ENCODE assay signal across 1 cellular context in the genomic region with DNA sequence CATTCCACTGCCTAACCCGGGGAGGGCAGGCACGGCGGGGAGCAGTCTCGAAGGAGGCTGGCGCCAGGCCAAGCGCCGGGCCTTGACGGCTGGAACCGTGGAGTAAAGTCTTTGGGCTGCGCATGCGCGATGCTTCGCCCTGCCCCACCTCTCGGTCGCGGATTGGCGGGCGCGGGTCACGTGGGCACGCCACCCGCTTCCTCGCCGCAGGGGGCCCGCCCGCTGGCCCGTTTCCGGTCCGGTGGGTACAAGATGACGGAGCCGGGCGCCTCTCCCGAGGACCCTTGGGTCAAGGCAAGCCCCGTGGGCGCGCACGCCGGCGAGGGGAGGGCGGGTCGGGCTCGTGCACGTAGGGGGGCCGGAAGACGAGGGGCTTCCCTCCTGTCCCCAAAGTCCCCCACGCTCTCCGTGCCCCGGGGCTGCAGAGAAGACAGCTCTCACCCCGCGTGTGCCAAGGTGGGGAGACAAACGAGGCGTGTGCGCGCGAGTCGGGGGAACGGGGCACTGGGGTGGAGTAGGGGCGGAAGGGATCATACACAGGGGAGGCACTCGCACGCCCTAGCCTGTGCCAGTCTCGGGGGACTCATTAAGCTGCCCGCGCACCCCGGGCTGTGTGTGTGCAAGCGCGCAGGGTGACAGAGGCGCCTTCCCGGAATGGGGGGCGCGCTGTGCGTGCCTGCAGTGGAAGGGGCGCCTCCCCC.
TF ChIP-seq lines count a peak whose summit lies in the region.

A gene with protein sequence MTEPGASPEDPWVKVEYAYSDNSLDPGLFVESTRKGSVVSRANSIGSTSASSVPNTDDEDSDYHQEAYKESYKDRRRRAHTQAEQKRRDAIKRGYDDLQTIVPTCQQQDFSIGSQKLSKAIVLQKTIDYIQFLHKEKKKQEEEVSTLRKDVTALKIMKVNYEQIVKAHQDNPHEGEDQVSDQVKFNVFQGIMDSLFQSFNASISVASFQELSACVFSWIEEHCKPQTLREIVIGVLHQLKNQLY (plus strand): TSS at position 228 of the 701 bp plus-strand sequence. CDS start 25 bp downstream, at position 253.

TF ChIP-seq in A549, 52 proteins besides CTCF, POLR2A, EP300 and RAD21 (continued from another document):
- TF ChIP-seq, protein P1, sequence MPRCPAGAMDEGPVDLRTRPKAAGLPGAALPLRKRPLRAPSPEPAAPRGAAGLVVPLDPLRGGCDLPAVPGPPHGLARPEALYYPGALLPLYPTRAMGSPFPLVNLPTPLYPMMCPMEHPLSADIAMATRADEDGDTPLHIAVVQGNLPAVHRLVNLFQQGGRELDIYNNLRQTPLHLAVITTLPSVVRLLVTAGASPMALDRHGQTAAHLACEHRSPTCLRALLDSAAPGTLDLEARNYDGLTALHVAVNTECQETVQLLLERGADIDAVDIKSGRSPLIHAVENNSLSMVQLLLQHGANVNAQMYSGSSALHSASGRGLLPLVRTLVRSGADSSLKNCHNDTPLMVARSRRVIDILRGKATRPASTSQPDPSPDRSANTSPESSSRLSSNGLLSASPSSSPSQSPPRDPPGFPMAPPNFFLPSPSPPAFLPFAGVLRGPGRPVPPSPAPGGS (IDR thresholded peaks at IDR 0.05): peak; percentile 75; the same call in 2 of the 3 replicates
- TF ChIP-seq ZNF302 (CRISPR knock-in tag; IDR thresholded peaks at IDR 0.05) (no peak), JUN (IDR thresholded peaks at IDR 0.05) (peak in 1 of 2 experiments; percentile 90; a peak in 3 of 5 replicates), KDM1A (IDR thresholded peaks at IDR 0.05; ENCODE audit: low read depth) (no peak), FOSB (CRISPR knock-in tag; IDR thresholded peaks at IDR 0.05) (no peak), RARB (CRISPR knock-in tag; IDR thresholded peaks at IDR 0.05) (no peak), ESRRA (IDR thresholded peaks at IDR 0.05; ENCODE audit: borderline replicate concordance, low read length) (no peak)
- TF ChIP-seq, protein P2, sequence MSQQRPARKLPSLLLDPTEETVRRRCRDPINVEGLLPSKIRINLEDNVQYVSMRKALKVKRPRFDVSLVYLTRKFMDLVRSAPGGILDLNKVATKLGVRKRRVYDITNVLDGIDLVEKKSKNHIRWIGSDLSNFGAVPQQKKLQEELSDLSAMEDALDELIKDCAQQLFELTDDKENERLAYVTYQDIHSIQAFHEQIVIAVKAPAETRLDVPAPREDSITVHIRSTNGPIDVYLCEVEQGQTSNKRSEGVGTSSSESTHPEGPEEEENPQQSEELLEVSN (IDR thresholded peaks at IDR 0.05; ENCODE audit: borderline replicate concordance, low read depth): peak; percentile 20; the same call in 1 of the 2 replicates
- TF ChIP-seq, protein P3, sequence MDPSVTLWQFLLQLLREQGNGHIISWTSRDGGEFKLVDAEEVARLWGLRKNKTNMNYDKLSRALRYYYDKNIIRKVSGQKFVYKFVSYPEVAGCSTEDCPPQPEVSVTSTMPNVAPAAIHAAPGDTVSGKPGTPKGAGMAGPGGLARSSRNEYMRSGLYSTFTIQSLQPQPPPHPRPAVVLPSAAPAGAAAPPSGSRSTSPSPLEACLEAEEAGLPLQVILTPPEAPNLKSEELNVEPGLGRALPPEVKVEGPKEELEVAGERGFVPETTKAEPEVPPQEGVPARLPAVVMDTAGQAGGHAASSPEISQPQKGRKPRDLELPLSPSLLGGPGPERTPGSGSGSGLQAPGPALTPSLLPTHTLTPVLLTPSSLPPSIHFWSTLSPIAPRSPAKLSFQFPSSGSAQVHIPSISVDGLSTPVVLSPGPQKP (IDR thresholded peaks at IDR 0.05; ENCODE audit: low read depth, low read length): no peak
TF ChIP-seq in A549: peak in this region for 6.
